ENCODE assay signal across 1 cellular context in genomic region chr22:28929197-28929596, GRCh38.
TF ChIP-seq lines count a peak whose summit lies in the region.

No MANE protein-coding gene starts in this region.

TF ChIP-seq in K562, 482 proteins besides CTCF, POLR2A, EP300 and RAD21 (continued from another document):
- no peak for TF ChIP-seq ZBTB11 (CRISPR knock-in tag; IDR thresholded peaks at IDR 0.05)
- no peak for TF ChIP-seq SIN3B (IDR thresholded peaks at IDR 0.05; ENCODE audit: low read depth)
- no peak for TF ChIP-seq TCF7 (IDR thresholded peaks at IDR 0.05; ENCODE audit: borderline replicate concordance)
- no peak for TF ChIP-seq PCBP1 (IDR thresholded peaks at IDR 0.05; ENCODE audit: low read depth, low read length, poor library complexity, severe bottlenecking)
- TF ChIP-seq NR3C1 (CRISPR knock-in tag; IDR thresholded peaks at IDR 0.05), result no peak
- no peak for TF ChIP-seq ZNF79 (CRISPR knock-in tag; IDR thresholded peaks at IDR 0.05; ENCODE audit: low read depth)
- no peak for TF ChIP-seq MAZ (CRISPR knock-in tag; conservative IDR thresholded peaks at IDR 0.05 in 1 of 2, IDR thresholded peaks at IDR 0.05 in 1 of 2)
- TF ChIP-seq ZNF778 (CRISPR knock-in tag; IDR thresholded peaks at IDR 0.05), result no peak
- no peak for TF ChIP-seq ZNF143 (CRISPR knock-in tag; IDR thresholded peaks at IDR 0.05)
- no peak for TF ChIP-seq HNRNPUL1 (IDR thresholded peaks at IDR 0.05; ENCODE audit: low read length)
- no peak for TF ChIP-seq GABPB1 (CRISPR knock-in tag; IDR thresholded peaks at IDR 0.05)
TF ChIP-seq in K562: peak in this region for 0.
